ENCODE assay signal across 22 cellular contexts in the genomic region with DNA sequence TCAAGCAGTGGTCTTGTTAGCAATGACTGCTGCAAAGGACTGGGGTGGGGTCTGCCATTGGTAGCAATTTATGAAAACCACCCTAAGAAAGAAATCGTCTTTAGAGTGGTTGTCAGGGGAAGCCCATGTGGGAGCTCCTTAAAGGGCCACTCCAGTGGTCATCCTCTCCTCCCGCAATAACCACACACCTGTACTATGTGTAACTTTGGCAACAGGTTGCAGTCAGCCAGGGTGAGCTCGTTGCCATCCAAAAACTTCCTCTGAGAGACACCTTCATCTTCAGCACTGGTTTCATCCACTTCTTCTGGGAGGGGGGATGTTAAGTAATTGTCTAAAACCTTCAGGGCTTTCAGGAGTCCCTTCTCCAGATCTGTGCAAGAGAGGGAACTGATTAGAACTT. TPM values are rescaled to one million over a fixed set of nuclear protein-coding genes. Genes with fewer than 3 reads are reported as not detected.
A peak's percentile ranks its signal among the peaks of the same experiment; 100 is the strongest.
DNase-seq lines count a peak whose midpoint lies in the region; ATAC-seq and TF ChIP-seq lines count a peak whose summit lies in the region.
"Had no signal": no experiment of that assay in that cellular context is flagged by ENCODE, and none has a peak within 500 bp of the region (broad histone marks: within the 10 kb centered on the region; RNA-seq: fewer than 3 reads in every experiment).

No MANE protein-coding gene starts in this region.

- H3K27ac ChIP-seq in left ventricle myocardium inferior (replicated peaks) (peak overlapping the region; percentile 32), right lobe of liver (peak overlapping the region in 2 of 3 donors; percentile 12 to 28), vagina (peak overlapping the region; percentile 99)

- H3K4me3 ChIP-seq in left ventricle myocardium inferior (no peak overlapping the region), right lobe of liver (no peak overlapping the region), vagina (no peak overlapping the region), BE2C (ENCODE audit: low read depth, low read length) (no peak overlapping the region)
- H3K4me3 ChIP-seq: HAP-1 had no signal

- TF ChIP-seq POLR2A in right lobe of liver (IDR thresholded peaks at IDR 0.05) = no peak
- TF ChIP-seq POLR2A in vagina (IDR thresholded peaks at IDR 0.05) = no peak

- intact Hi-C loops in left ventricle myocardium inferior (cut with micrococcal nuclease) = no loop called here
- intact Hi-C loops in cardiac septum (cut with DNase I) = no loop called here
- intact Hi-C loops in activated B cell treated with CpG ODN at 0.5 μM for 24 hours (cut with micrococcal nuclease) = loop anchor here (10.0 kb wide), 1 partner anchor 237 kb away; a partner anchor contains a TSS
- intact Hi-C loops in right lobe of liver (cut with DNase I) = no loop called here
- intact Hi-C loops in vagina (cut with DNase I) = loop anchor here (10.0 kb wide), 2 partner anchors 47 to 63 kb away; a partner anchor contains a TSS

- peaks cover 91% of the 10 kb centered on the region for H3K4me1 ChIP-seq in left ventricle myocardium inferior
- peaks cover 0 to 20% (median 5%) of the 10 kb centered on the region in 4 donors for H3K4me1 ChIP-seq in right lobe of liver
- H3K4me1 ChIP-seq in vagina = peaks cover 53% of the 10 kb centered on the region
- H3K4me1 ChIP-seq in BE2C = no peaks in the 10 kb centered on the region; the same call in none of the 2 replicates

- H3K36me3 Mint-ChIP-seq in activated B cell treated with CpG ODN at 0.5 μM for 24 hours (ENCODE audit: low read depth) = peaks cover 66% of the 10 kb centered on the region

- no peaks in the 10 kb centered on the region for H3K27me3 Mint-ChIP-seq in activated B cell treated with CpG ODN at 0.5 μM for 24 hours

- H3K4me1 Mint-ChIP-seq in activated B cell treated with CpG ODN at 0.5 μM for 24 hours = peaks cover 69% of the 10 kb centered on the region

- TF ChIP-seq CTCF in left ventricle myocardium inferior (IDR thresholded peaks at IDR 0.05; ENCODE audit: borderline replicate concordance) (no peak), activated B cell treated with CpG ODN at 0.5 μM for 24 hours (IDR thresholded peaks at IDR 0.05) (no peak), right lobe of liver (IDR thresholded peaks at IDR 0.05) (no peak), vagina (IDR thresholded peaks at IDR 0.05) (no peak), BE2C (IDR thresholded peaks at IDR 0.05; ENCODE audit: low read depth, low read length) (no peak)

- CTCF ChIA-PET in activated B cell treated with CpG ODN at 0.5 μM for 24 hours (lab: Charles Lee) = interaction anchor here (0.8 to 5.9 kb wide), 2 partner anchors 37 to 98 kb away, joined by 4 to 49 read pairs; no protein-coding TSS in a partner anchor

- 63% methylated on average over 1 of the region's 3 CpGs for WGBS in right lobe of liver (ENCODE audit: insufficient coverage, low coverage, low lambda C conversion rate, missing lambda C conversion rate)

- ATAC-seq in activated B cell treated with CpG ODN at 0.5 μM for 24 hours (ENCODE audit: low read depth) = no peak
- no peak for ATAC-seq in right lobe of liver
- ATAC-seq: Right ventricle myocardium inferior; sciatic nerve; stimulated activated naive CD8-positive, alpha-beta T cell treated with anti-CD3 and anti-CD28 coated beads, Interleukin-15, Interleukin-2, amounts not matched to agents 100 U/mL and 50 U/mL, for 24 hours had no signal

- DNase-seq in left ventricle myocardium inferior (no peak), cardiac septum (ENCODE audit: low spot score) (no peak), activated B cell treated with CpG ODN at 0.5 μM for 24 hours (no peak), right lobe of liver (no peak), vagina (ENCODE audit: extremely low spot score in 2 of 2) (no peak), NAMALWA (ENCODE audit: low spot score) (no peak), BE2C (no peak), NCI-H1930 (lab: John Stamatoyannopoulos, UW) (no peak)
- DNase-seq: activated gamma-delta T cell treated with Interleukin-2 at 50 U/mL for 16 hours; aorta; GDM1; KG1; NCI-H1092 treated with DMSO at 0.1 percent for 48 hours; NCI-H2107; NCI-H524 treated with DMSO at 0.1 percent for 48 hours; stimulated activated naive CD8-positive, alpha-beta T cell treated with anti-CD3 and anti-CD28 coated beads, Interleukin-15, Interleukin-2, amounts not matched to agents 100 U/mL and 50 U/mL, for 24 hours had no signal

- H3K27ac Mint-ChIP-seq in activated B cell treated with CpG ODN at 0.5 μM for 24 hours = peak overlapping the region; percentile 24

- H3K27me3 ChIP-seq in left ventricle myocardium inferior (ENCODE audit: low read depth) (no peaks in the 10 kb centered on the region), right lobe of liver (no peaks in the 10 kb centered on the region), vagina (no peaks in the 10 kb centered on the region), BE2C (no peaks in the 10 kb centered on the region)

- H3K9me3 Mint-ChIP-seq in activated B cell treated with CpG ODN at 0.5 μM for 24 hours = no peaks in the 10 kb centered on the region

- H3K36me3 ChIP-seq in left ventricle myocardium inferior (peaks cover 49% of the 10 kb centered on the region), right lobe of liver (peaks cover 8 to 34% (median 15%) of the 10 kb centered on the region in 4 donors), vagina (peaks cover 3 to 38% of the 10 kb centered on the region in 2 donors), BE2C (peaks cover 26% of the 10 kb centered on the region)

- POLR2A ChIA-PET in activated B cell treated with CpG ODN at 0.5 μM for 24 hours (lab: Charles Lee) = interaction anchor here (1.1 to 4.7 kb wide), 2 partner anchors 74 to 131 kb away, joined by 3 to 30 read pairs; a partner anchor contains a TSS

- no peak overlapping the region for H3K4me3 Mint-ChIP-seq in activated B cell treated with CpG ODN at 0.5 μM for 24 hours

- H3K9me3 ChIP-seq in left ventricle myocardium inferior (replicated peaks) = no peaks in the 10 kb centered on the region
- H3K9me3 ChIP-seq in right lobe of liver = no peaks in the 10 kb centered on the region
- H3K9me3 ChIP-seq in vagina = no peaks in the 10 kb centered on the region
- H3K9me3 ChIP-seq in BE2C = no peaks in the 10 kb centered on the region
- H3K9me3 ChIP-seq: HAP-1 had no signal

RNA-seq across cellular contexts. Expression of a gene that starts 2.9 kb away (rescaled TPM):
- total RNA-seq in left ventricle myocardium inferior (36.1 TPM), cardiac septum (69.9 TPM), activated B cell treated with CpG ODN at 0.5 μM for 24 hours (30.7 and 32.5 TPM in 2 replicates), right lobe of liver (10 to 100 TPM; 16.3 to 27.5 (median 19.1) TPM), vagina (108 TPM)
- polyA plus RNA-seq in BE2C (2012; ENCODE audit: insufficient read depth, insufficient read length, low read depth) = 27.3 TPM

RNA-seq across cellular contexts. Expression of a gene that starts 4.3 kb away (rescaled TPM):
- total RNA-seq in left ventricle myocardium inferior (78.0 TPM), cardiac septum (131 TPM), activated B cell treated with CpG ODN at 0.5 μM for 24 hours (374 and 397 TPM in 2 replicates), right lobe of liver (100 to 1,000 TPM in 1 of 6 experiments, 10 to 100 TPM in 5; 36.7 to 123 (median 62.0) TPM), vagina (250 TPM)
- 219 TPM for polyA plus RNA-seq in BE2C (2012; ENCODE audit: insufficient read depth, insufficient read length, low read depth)

RNA-seq across cellular contexts. Expression of a gene that starts 7.8 kb away (rescaled TPM):
- total RNA-seq in left ventricle myocardium inferior = 1.3 TPM
- 1.7 TPM for total RNA-seq in cardiac septum
- 35.4 and 47.3 TPM in 2 replicates for total RNA-seq in activated B cell treated with CpG ODN at 0.5 μM for 24 hours
- total RNA-seq in right lobe of liver = 1 to 10 TPM; 3.2 to 8.5 (median 4.3) TPM
- total RNA-seq in vagina = 11.0 TPM
- polyA plus RNA-seq in BE2C (2012; ENCODE audit: insufficient read depth, insufficient read length, low read depth) = 3.8 TPM

RNA-seq across cellular contexts. Expression of a gene that starts 8.9 kb away (rescaled TPM):
- total RNA-seq in left ventricle myocardium inferior = 0.19 TPM
- 0.24 TPM for total RNA-seq in cardiac septum
- total RNA-seq in activated B cell treated with CpG ODN at 0.5 μM for 24 hours = 0.12 TPM in 1 of 2 replicates, not detected in the other
- total RNA-seq in right lobe of liver = under 1 TPM in 2 of 6 experiments, not detected in 4; 0.33 to 0.56 TPM
- not detected for total RNA-seq in vagina
- not detected for polyA plus RNA-seq in BE2C (2012; ENCODE audit: insufficient read depth, insufficient read length, low read depth)
- total RNA-seq: T-helper 1 cell treated with Interleukin-12 subunit alpha and Interleukin-12 subunit beta and Interleukin-4 antibody, amounts not matched to agents 30 ng/mL and 1 ng/mL, for 36 hours had no signal
- polyA plus RNA-seq: aorta had no signal

RNA-seq across cellular contexts. Expression of a gene that starts 10.5 kb away (rescaled TPM):
- total RNA-seq in left ventricle myocardium inferior (not detected), cardiac septum (not detected), activated B cell treated with CpG ODN at 0.5 μM for 24 hours (not detected in 2 replicates), right lobe of liver (not detected), vagina (not detected)
- not detected for polyA plus RNA-seq in BE2C (2012; ENCODE audit: insufficient read depth, insufficient read length, low read depth)
- total RNA-seq: aorta; mononuclear cell; Right ventricle myocardium inferior; T-helper 1 cell treated with Interleukin-12 subunit alpha and Interleukin-12 subunit beta and Interleukin-4 antibody, amounts not matched to agents 30 ng/mL and 1 ng/mL, for 36 hours; urinary bladder had no signal
- polyA plus RNA-seq: aorta, urinary bladder had no signal

Comparison
In these comparisons a context has a peak if more than half of its experiments do, and no peak if none do; other contexts are left out.
1. H3K27ac ChIP-seq: peak in every context shown above with its lines; median percentile 99 in vagina; 32 in left ventricle myocardium inferior; 20 in right lobe of liver.
2. intact Hi-C loops: an anchor here in activated B cell treated with CpG ODN at 0.5 μM for 24 hours (10.0 kb wide) and vagina (10.0 kb wide); none called in left ventricle myocardium inferior, cardiac septum and right lobe of liver.